In the genomic region with DNA sequence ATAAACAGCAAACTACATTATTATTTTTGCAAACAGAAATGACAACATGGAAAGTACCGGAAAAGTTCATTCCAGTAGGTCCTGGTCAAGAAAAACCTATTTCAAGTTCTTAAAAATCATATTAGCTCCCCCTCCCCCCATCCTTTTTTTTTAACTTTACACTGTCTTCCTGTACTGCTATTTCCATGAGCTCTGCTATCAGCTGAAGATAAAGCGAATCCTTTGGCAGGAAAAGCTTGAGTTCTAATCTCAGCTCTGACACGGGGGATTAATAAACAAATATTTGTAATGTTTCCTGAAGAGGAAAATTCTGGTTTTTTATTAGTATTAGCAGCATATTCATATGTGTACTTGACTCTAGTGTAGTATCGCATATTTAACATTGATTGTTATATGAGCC, we compare ENCODE assay signal across 30 cellular contexts.
"Had no signal": no experiment of that assay in that cellular context is flagged by ENCODE, and none has a peak within 500 bp of the region (broad histone marks: within the 10 kb centered on the region; RNA-seq: fewer than 3 reads in every experiment).

No MANE protein-coding gene starts in this region.

- ATAC-seq: activated CD4-positive, CD25-positive, alpha-beta regulatory T cell treated with anti-CD3 and anti-CD28 coated beads, Interleukin-2, amount 50 U/mL, for 24 hours; activated CD8-positive, alpha-beta T cell treated with anti-CD3 and anti-CD28 coated beads for 36 hours; activated T-cell treated with anti-CD3 and anti-CD28 coated beads, Interleukin-2, amount 50 U/mL, for 4 hours; activated T-helper 17 cell treated with anti-CD3 and anti-CD28 coated beads, Interleukin-2, amount 50 U/mL, for 72 hours; body of pancreas; gastroesophageal sphincter; T-helper 17 cell had no signal

- DNase-seq: activated B cell treated with CpG ODN at 0.5 μM for 24 hours; activated CD4-positive, alpha-beta T cell treated with anti-CD3 and anti-CD28 coated beads for 48 hours; activated CD4-positive, alpha-beta T cell treated with anti-CD3 and anti-CD28 coated beads, Interleukin-2, amount 50 U/mL, for 1 hour; activated CD4-positive, alpha-beta T cell treated with anti-CD3 and anti-CD28 coated beads, Interleukin-2, amount 50 U/mL, for 48 hours; activated CD8-positive, alpha-beta memory T cell treated with anti-CD3 and anti-CD28 coated beads for 24 hours; activated CD8-positive, alpha-beta T cell treated with anti-CD3 and anti-CD28 coated beads for 36 hours; activated effector memory CD4-positive, alpha-beta T cell treated with Interleukin-2 at 50 U/mL for 16 hours; activated gamma-delta T cell treated with Interleukin-2 at 50 U/mL for 16 hours; activated naive CD4-positive, alpha-beta T cell treated with anti-CD3 and anti-CD28 coated beads, Interleukin-2, amount 50 U/mL, for 16 hours; activated naive CD4-positive, alpha-beta T cell treated with Interleukin-2 at 50 U/mL for 16 hours; activated T-cell treated with anti-CD3 and anti-CD28 coated beads, Interleukin-2, amount 50 U/mL, for 4 hours; amygdala; aorta; body of pancreas; central memory CD4-positive, alpha-beta T cell; cerebellar nuclear complex; colonic mucosa; effector CD8-positive, alpha-beta T cell; foreskin melanocyte; head of caudate nucleus; T-helper 1 cell; T-helper 17 cell; T1000; WERI-Rb-1 had no signal

- FAIRE-seq: endometrium, endothelial cell of umbilical vein had no signal

- H3K36me3 ChIP-seq: colonic mucosa, gastroesophageal sphincter, WERI-Rb-1 had no signal

- H3K4me3 ChIP-seq: body of pancreas, colonic mucosa, gastroesophageal sphincter had no signal

- H3K27me3 ChIP-seq: body of pancreas, colonic mucosa, gastroesophageal sphincter had no signal

- H3K27ac ChIP-seq: body of pancreas, colonic mucosa, epithelial cell of prostate, gastroesophageal sphincter, WERI-Rb-1 had no signal

- H3K4me1 ChIP-seq: body of pancreas, colonic mucosa, gastroesophageal sphincter had no signal

- H3K9me3 ChIP-seq: body of pancreas, colonic mucosa, gastroesophageal sphincter had no signal
